Comparison of ENCODE assay signal across 14 cellular contexts in the genomic region with DNA sequence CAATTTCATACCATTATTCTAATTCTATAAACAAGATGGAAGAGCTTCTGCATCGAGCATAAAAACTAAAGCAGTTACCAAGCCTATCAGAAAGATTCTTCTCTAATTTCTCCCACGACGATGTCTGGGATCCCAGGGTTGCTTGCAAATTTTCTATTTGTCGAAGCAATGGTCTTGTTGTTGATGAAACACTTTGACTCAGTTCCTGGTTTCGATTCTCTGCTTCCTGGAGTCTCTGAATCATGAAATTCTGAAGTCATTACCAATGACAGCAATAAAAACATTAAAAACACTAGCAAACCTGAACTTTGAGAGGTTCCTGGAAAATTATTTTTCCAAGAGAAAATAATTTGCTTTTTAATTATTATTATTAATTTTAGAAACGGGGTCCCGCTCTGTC. TPM values are rescaled to one million over a fixed set of nuclear protein-coding genes. Genes with fewer than 3 reads are reported as not detected.
A peak's percentile ranks its signal among the peaks of the same experiment; 100 is the strongest.
DNase-seq lines count a peak whose midpoint lies in the region; ATAC-seq and TF ChIP-seq lines count a peak whose summit lies in the region.
"Had no signal": no experiment of that assay in that cellular context is flagged by ENCODE, and none has a peak within 500 bp of the region (broad histone marks: within the 10 kb centered on the region; RNA-seq: fewer than 3 reads in every experiment).

No MANE protein-coding gene starts in this region.

- peaks cover 25% of the 10 kb centered on the region for H3K4me1 Mint-ChIP-seq in activated CD4-positive, alpha-beta memory T cell treated with anti-CD3 and anti-CD28 coated beads, Interleukin-2, amount 10 ng/mL, durations not matched to agents 7 days and 5 days
- H3K4me1 Mint-ChIP-seq: brain, neural crest cell had no signal

- H3K27me3 Mint-ChIP-seq in activated CD4-positive, alpha-beta memory T cell treated with anti-CD3 and anti-CD28 coated beads, Interleukin-2, amount 10 ng/mL, durations not matched to agents 7 days and 5 days = no peaks in the 10 kb centered on the region
- H3K27me3 Mint-ChIP-seq: brain had no signal

- POLR2A ChIA-PET in activated CD4-positive, alpha-beta memory T cell treated with anti-CD3 and anti-CD28 coated beads, Interleukin-2, amount 10 ng/mL, durations not matched to agents 7 days and 5 days (lab: Charles Lee) = interaction anchor here (1.0 kb wide), 1 partner anchor 8 kb away, joined by 3 read pairs; no protein-coding TSS in a partner anchor

- DNase-seq in AG20443 (ENCODE audit: low spot score) (peak; percentile 10), HT1080 (ENCODE audit: low read depth) (peak; percentile 50), fibroblast of the aortic adventitia (ENCODE audit: low read depth) (peak; percentile 51), cerebellar nuclear complex (lab: John Stamatoyannopoulos, UW) (no peak), hippocampal formation (lab: John Stamatoyannopoulos, UW) (no peak), HK-2 (ENCODE audit: unreplicated experiment) (no peak)
- DNase-seq in activated CD4-positive, alpha-beta memory T cell treated with anti-CD3 and anti-CD28 coated beads, Interleukin-2, amount 10 ng/mL, durations not matched to agents 7 days and 5 days = no peak
- DNase-seq: left cardiac atrium, NCI-H524 treated with DMSO at 0.1 percent for 48 hours, spleen had no signal

- ATAC-seq in HG02981 (IDR thresholded peaks at IDR 0.05; ENCODE audit: unreplicated experiment) = no peak
- ATAC-seq: left cardiac atrium had no signal

- peak overlapping the region; percentile 52 for H3K27ac Mint-ChIP-seq in activated CD4-positive, alpha-beta memory T cell treated with anti-CD3 and anti-CD28 coated beads, Interleukin-2, amount 10 ng/mL, durations not matched to agents 7 days and 5 days
- H3K27ac Mint-ChIP-seq: brain had no signal

- H3K36me3 Mint-ChIP-seq in activated CD4-positive, alpha-beta memory T cell treated with anti-CD3 and anti-CD28 coated beads, Interleukin-2, amount 10 ng/mL, durations not matched to agents 7 days and 5 days (ENCODE audit: low read depth) = peaks cover 72% of the 10 kb centered on the region

- no peaks in the 10 kb centered on the region for H3K9me3 Mint-ChIP-seq in activated CD4-positive, alpha-beta memory T cell treated with anti-CD3 and anti-CD28 coated beads, Interleukin-2, amount 10 ng/mL, durations not matched to agents 7 days and 5 days
- H3K9me3 Mint-ChIP-seq: brain, neural crest cell had no signal

- no peak for TF ChIP-seq CTCF in fibroblast of the aortic adventitia (IDR thresholded peaks at IDR 0.05; ENCODE audit: insufficient read depth, low read length)

- CTCF ChIA-PET in activated CD4-positive, alpha-beta memory T cell treated with anti-CD3 and anti-CD28 coated beads, Interleukin-2, amount 10 ng/mL, durations not matched to agents 7 days and 5 days (lab: Charles Lee) = no interaction called here

- no peak overlapping the region for H3K4me3 Mint-ChIP-seq in activated CD4-positive, alpha-beta memory T cell treated with anti-CD3 and anti-CD28 coated beads, Interleukin-2, amount 10 ng/mL, durations not matched to agents 7 days and 5 days
- H3K4me3 Mint-ChIP-seq: brain, neural crest cell had no signal

- H3K4me3 ChIP-seq in fibroblast of the aortic adventitia (ENCODE audit: low read depth, low read length) = no peak overlapping the region
- H3K4me3 ChIP-seq: BLaER1, spleen had no signal

RNA-seq across cellular contexts. Expression of gene TMF1, which starts 18.7 kb away (rescaled TPM):
- total RNA-seq in HT1080 (2014; rRNA removed; shearing (Covaris generic)) = 9.7 and 12.0 TPM in 2 replicates
- 9.2 and 11.3 TPM in 2 replicates for polyA plus RNA-seq in HT1080 (2015; cell fraction: cytosol; rRNA removed)
- 18.7 and 21.2 TPM in 2 replicates for polyA plus RNA-seq in HT1080 (2015; cell fraction: nucleus; rRNA removed)
- 10 to 100 TPM; 57.4 to 58.0 TPM for total RNA-seq in activated CD4-positive, alpha-beta memory T cell treated with anti-CD3 and anti-CD28 coated beads, Interleukin-2, amount 10 ng/mL, durations not matched to agents 7 days and 5 days
- 41.0 and 50.9 TPM in 2 replicates for total RNA-seq in fibroblast of the aortic adventitia (ENCODE audit: low replicate concordance)

RNA-seq across cellular contexts. Expression of gene EOGT, which starts 20.0 kb away (rescaled TPM):
- total RNA-seq in HT1080 (2014; rRNA removed; shearing (Covaris generic)) = 27.1 and 31.9 TPM in 2 replicates
- 22.2 and 26.2 TPM in 2 replicates for polyA plus RNA-seq in HT1080 (2015; cell fraction: cytosol; rRNA removed)
- 49.7 and 54.3 TPM in 2 replicates for polyA plus RNA-seq in HT1080 (2015; cell fraction: nucleus; rRNA removed)
- 10 to 100 TPM; 12.9 to 13.7 TPM for total RNA-seq in activated CD4-positive, alpha-beta memory T cell treated with anti-CD3 and anti-CD28 coated beads, Interleukin-2, amount 10 ng/mL, durations not matched to agents 7 days and 5 days
- 26.7 and 41.6 TPM in 2 replicates for total RNA-seq in fibroblast of the aortic adventitia (ENCODE audit: low replicate concordance)

RNA-seq across cellular contexts. Expression of gene UBA3, which starts 46.7 kb away (rescaled TPM):
- total RNA-seq in HT1080 (2014; rRNA removed; shearing (Covaris generic)) = 55.5 and 55.9 TPM in 2 replicates
- polyA plus RNA-seq in HT1080 (2015; cell fraction: cytosol; rRNA removed) = 58.2 and 62.7 TPM in 2 replicates
- polyA plus RNA-seq in HT1080 (2015; cell fraction: nucleus; rRNA removed) = 105 and 111 TPM in 2 replicates
- total RNA-seq in activated CD4-positive, alpha-beta memory T cell treated with anti-CD3 and anti-CD28 coated beads, Interleukin-2, amount 10 ng/mL, durations not matched to agents 7 days and 5 days = 10 to 100 TPM; 93.1 to 96.9 TPM
- 46.4 and 76.9 TPM in 2 replicates for total RNA-seq in fibroblast of the aortic adventitia (ENCODE audit: low replicate concordance)

RNA-seq across cellular contexts. Expression of gene ARL6IP5, which starts 51.3 kb away (rescaled TPM):
- total RNA-seq in HT1080 (2014; rRNA removed; shearing (Covaris generic)) = 30.1 and 43.5 TPM in 2 replicates
- 70.7 and 73.8 TPM in 2 replicates for polyA plus RNA-seq in HT1080 (2015; cell fraction: cytosol; rRNA removed)
- polyA plus RNA-seq in HT1080 (2015; cell fraction: nucleus; rRNA removed) = 46.9 and 53.4 TPM in 2 replicates
- total RNA-seq in activated CD4-positive, alpha-beta memory T cell treated with anti-CD3 and anti-CD28 coated beads, Interleukin-2, amount 10 ng/mL, durations not matched to agents 7 days and 5 days = 100 to 1,000 TPM; 179 to 182 TPM
- total RNA-seq in fibroblast of the aortic adventitia (ENCODE audit: low replicate concordance) = 108 and 177 TPM in 2 replicates

Comparison
In these comparisons a context has a peak if more than half of its experiments do, and no peak if none do; other contexts are left out.
1. DNase-seq: peak in AG20443 (single experiment), HT1080 (single experiment) and fibroblast of the aortic adventitia (single experiment); none in activated CD4-positive, alpha-beta memory T cell treated with anti-CD3 and anti-CD28 coated beads, Interleukin-2, amount 10 ng/mL, durations not matched to agents 7 days and 5 days (single experiment), cerebellar nuclear complex (0 of 2), hippocampal formation (0 of 2) and HK-2 (single experiment).